Comparison of ENCODE assay signal across 1 cellular context in the genomic region with DNA sequence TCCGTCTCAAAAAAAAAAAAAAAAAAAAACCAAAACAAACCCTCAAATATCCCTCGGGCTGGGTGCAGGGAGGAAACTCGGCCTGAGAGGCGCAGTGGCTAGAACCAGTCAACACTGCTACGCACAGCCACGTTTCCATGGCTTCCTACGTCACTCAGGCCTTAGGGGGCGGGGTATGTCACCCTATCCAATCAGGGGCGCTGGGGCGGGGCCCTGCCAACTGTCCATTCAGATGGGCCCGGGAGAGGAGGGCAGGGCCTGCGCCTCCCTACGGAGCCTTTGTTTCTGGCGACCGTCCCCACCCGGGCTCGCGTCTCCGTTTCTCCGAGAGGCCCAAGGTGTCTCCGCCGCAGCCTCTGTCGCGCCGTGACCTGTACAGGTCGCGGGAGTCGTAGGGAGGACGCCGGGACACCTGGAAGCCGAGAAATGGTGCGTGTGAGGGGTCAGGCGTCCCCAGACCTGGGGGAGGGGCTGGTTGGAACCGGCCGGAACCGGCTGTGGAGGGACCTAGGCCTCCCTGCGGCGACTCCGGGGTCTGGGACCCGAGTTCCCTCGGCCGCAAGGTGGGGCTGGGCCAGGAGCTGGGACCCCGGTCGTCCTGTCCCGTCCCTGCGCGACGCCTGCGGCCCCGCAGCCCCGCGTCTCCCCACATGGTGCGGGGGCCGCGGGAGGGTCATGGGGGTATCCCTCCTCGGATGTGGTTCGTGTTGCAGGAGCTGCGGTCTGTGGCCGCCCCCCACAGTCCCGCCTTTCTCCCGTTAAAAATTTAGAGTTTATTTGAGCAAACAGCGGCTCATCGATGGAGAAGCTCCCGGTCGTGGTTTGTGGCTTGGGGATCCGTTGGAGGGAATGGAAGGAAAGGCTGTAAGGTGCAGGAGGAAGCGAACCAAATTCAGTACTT.
A peak's percentile ranks its signal among the peaks of the same experiment; 100 is the strongest.
TF ChIP-seq lines count a peak whose summit lies in the region.

Gene ZNF627 (plus strand): TSS at position 282 of the 901 bp plus-strand sequence. CDS start 145 bp downstream, at position 427.

TF ChIP-seq in HepG2, 621 proteins besides CTCF, POLR2A, EP300 and RAD21 (continued from another document and continues in another):
- TF ChIP-seq, protein P1, sequence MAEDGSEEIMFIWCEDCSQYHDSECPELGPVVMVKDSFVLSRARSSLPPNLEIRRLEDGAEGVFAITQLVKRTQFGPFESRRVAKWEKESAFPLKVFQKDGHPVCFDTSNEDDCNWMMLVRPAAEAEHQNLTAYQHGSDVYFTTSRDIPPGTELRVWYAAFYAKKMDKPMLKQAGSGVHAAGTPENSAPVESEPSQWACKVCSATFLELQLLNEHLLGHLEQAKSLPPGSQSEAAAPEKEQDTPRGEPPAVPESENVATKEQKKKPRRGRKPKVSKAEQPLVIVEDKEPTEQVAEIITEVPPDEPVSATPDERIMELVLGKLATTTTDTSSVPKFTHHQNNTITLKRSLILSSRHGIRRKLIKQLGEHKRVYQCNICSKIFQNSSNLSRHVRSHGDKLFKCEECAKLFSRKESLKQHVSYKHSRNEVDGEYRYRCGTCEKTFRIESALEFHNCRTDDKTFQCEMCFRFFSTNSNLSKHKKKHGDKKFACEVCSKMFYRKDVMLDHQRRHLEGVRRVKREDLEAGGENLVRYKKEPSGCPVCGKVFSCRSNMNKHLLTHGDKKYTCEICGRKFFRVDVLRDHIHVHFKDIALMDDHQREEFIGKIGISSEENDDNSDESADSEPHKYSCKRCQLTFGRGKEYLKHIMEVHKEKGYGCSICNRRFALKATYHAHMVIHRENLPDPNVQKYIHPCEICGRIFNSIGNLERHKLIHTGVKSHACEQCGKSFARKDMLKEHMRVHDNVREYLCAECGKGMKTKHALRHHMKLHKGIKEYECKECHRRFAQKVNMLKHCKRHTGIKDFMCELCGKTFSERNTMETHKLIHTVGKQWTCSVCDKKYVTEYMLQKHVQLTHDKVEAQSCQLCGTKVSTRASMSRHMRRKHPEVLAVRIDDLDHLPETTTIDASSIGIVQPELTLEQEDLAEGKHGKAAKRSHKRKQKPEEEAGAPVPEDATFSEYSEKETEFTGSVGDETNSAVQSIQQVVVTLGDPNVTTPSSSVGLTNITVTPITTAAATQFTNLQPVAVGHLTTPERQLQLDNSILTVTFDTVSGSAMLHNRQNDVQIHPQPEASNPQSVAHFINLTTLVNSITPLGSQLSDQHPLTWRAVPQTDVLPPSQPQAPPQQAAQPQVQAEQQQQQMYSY (CRISPR knock-in tag; IDR thresholded peaks at IDR 0.05): peak; percentile 65; the same call in 1 of the 2 replicates
- TF ChIP-seq CHD4 (IDR thresholded peaks at IDR 0.05; ENCODE audit: borderline replicate concordance, low read length): no peak
- no peak for TF ChIP-seq ZKSCAN8 (CRISPR knock-in tag; IDR thresholded peaks at IDR 0.05; ENCODE audit: borderline replicate concordance)
- TF ChIP-seq ZBTB3 (CRISPR knock-in tag; IDR thresholded peaks at IDR 0.05; ENCODE audit: borderline replicate concordance, low read depth): 0 out of 2 replicates have a peak, but pooled peaks have one; percentile 35
- TF ChIP-seq, protein P2, sequence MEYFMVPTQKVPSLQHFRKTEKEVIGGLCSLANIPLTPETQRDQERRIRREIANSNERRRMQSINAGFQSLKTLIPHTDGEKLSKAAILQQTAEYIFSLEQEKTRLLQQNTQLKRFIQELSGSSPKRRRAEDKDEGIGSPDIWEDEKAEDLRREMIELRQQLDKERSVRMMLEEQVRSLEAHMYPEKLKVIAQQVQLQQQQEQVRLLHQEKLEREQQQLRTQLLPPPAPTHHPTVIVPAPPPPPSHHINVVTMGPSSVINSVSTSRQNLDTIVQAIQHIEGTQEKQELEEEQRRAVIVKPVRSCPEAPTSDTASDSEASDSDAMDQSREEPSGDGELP (IDR thresholded peaks at IDR 0.05; ENCODE audit: borderline replicate concordance, low read depth): no peak
- TF ChIP-seq, protein P3, sequence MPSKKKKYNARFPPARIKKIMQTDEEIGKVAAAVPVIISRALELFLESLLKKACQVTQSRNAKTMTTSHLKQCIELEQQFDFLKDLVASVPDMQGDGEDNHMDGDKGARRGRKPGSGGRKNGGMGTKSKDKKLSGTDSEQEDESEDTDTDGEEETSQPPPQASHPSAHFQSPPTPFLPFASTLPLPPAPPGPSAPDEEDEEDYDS (CRISPR knock-in tag; IDR thresholded peaks at IDR 0.05): peak; percentile 96
- peak; percentile 72; the same call in 1 of the 2 replicates for TF ChIP-seq RFXANK (CRISPR knock-in tag; IDR thresholded peaks at IDR 0.05)
- TF ChIP-seq ZNF224 (CRISPR knock-in tag; IDR thresholded peaks at IDR 0.05): no peak
- TF ChIP-seq RFX5 (IDR thresholded peaks at IDR 0.05; ENCODE audit: low read depth, low read length): peak; percentile 66
- no peak for TF ChIP-seq GTF3A (CRISPR knock-in tag; conservative IDR thresholded peaks at IDR 0.05)
- TF ChIP-seq ZNF343 (CRISPR knock-in tag; IDR thresholded peaks at IDR 0.05): 0 out of 2 replicates have a peak, but pooled peaks have one; percentile 68
- TF ChIP-seq GLI4 (CRISPR knock-in tag; IDR thresholded peaks at IDR 0.05; ENCODE audit: borderline replicate concordance): peak; percentile 49; the same call in 1 of the 2 replicates
- TF ChIP-seq RBM39 (IDR thresholded peaks at IDR 0.05; ENCODE audit: low read depth, low read length, poor library complexity, severe bottlenecking): no peak
- peak; percentile 88; the same call in 1 of the 2 replicates for TF ChIP-seq ZNF260 (CRISPR knock-in tag; IDR thresholded peaks at IDR 0.05; ENCODE audit: borderline replicate concordance, low read depth)
- TF ChIP-seq MATR3 (CRISPR knock-in tag; IDR thresholded peaks at IDR 0.05): no peak
- peak; percentile 89; the same call in 1 of the 2 replicates for TF ChIP-seq ZNF230 (CRISPR knock-in tag; IDR thresholded peaks at IDR 0.05)
- peak; percentile 88 to 91; a peak in 3 of 4 replicates for TF ChIP-seq HMGXB4 (CRISPR knock-in tag; IDR thresholded peaks at IDR 0.05; ENCODE audit: borderline replicate concordance in 1 of 2, low read depth in 1 of 2)
- TF ChIP-seq MYC (CRISPR knock-in tag; IDR thresholded peaks at IDR 0.05; ENCODE audit: borderline replicate concordance): peak; percentile 74; the same call in 1 of the 2 replicates
- TF ChIP-seq, protein P4, sequence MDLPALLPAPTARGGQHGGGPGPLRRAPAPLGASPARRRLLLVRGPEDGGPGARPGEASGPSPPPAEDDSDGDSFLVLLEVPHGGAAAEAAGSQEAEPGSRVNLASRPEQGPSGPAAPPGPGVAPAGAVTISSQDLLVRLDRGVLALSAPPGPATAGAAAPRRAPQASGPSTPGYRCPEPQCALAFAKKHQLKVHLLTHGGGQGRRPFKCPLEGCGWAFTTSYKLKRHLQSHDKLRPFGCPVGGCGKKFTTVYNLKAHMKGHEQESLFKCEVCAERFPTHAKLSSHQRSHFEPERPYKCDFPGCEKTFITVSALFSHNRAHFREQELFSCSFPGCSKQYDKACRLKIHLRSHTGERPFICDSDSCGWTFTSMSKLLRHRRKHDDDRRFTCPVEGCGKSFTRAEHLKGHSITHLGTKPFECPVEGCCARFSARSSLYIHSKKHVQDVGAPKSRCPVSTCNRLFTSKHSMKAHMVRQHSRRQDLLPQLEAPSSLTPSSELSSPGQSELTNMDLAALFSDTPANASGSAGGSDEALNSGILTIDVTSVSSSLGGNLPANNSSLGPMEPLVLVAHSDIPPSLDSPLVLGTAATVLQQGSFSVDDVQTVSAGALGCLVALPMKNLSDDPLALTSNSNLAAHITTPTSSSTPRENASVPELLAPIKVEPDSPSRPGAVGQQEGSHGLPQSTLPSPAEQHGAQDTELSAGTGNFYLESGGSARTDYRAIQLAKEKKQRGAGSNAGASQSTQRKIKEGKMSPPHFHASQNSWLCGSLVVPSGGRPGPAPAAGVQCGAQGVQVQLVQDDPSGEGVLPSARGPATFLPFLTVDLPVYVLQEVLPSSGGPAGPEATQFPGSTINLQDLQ (CRISPR knock-in tag; IDR thresholded peaks at IDR 0.05): no peak
- peak; percentile 92 for TF ChIP-seq POLR2AphosphoS5 (IDR thresholded peaks at IDR 0.05; ENCODE audit: low read depth, low read length)
- no peak for TF ChIP-seq TRAFD1 (CRISPR knock-in tag; IDR thresholded peaks at IDR 0.05; ENCODE audit: borderline replicate concordance)
- TF ChIP-seq RXRB (CRISPR knock-in tag; IDR thresholded peaks at IDR 0.05; ENCODE audit: borderline replicate concordance): peak; percentile 39; the same call in 1 of the 2 replicates
- TF ChIP-seq CCDC6 (CRISPR knock-in tag; IDR thresholded peaks at IDR 0.05): peak; percentile 87; the same call in 1 of the 2 replicates
- no peak for TF ChIP-seq SRF (IDR thresholded peaks at IDR 0.05; ENCODE audit: low read depth, low read length)
- TF ChIP-seq, protein P5, sequence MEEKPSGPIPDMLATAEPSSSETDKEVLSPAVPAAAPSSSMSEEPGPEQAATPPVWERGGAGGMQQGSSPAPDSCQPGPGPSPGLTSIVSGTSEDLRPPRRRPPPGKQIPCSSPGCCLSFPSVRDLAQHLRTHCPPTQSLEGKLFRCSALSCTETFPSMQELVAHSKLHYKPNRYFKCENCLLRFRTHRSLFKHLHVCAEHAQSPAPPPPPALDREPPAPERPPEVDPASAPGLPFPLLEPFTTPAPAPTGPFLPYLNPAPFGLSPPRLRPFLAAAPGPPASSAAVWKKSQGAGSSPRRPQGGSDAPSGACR (CRISPR knock-in tag; IDR thresholded peaks at IDR 0.05): no peak
- TF ChIP-seq, protein P6, sequence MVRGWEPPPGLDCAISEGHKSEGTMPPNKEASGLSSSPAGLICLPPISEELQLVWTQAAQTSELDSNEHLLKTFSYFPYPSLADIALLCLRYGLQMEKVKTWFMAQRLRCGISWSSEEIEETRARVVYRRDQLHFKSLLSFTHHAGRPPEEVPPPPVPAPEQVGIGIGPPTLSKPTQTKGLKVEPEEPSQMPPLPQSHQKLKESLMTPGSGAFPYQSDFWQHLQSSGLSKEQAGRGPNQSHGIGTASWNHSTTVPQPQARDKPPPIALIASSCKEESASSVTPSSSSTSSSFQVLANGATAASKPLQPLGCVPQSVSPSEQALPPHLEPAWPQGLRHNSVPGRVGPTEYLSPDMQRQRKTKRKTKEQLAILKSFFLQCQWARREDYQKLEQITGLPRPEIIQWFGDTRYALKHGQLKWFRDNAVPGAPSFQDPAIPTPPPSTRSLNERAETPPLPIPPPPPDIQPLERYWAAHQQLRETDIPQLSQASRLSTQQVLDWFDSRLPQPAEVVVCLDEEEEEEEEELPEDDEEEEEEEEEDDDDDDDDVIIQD (CRISPR knock-in tag; IDR thresholded peaks at IDR 0.05; ENCODE audit: low read depth): 0 out of 2 replicates have a peak, but pooled peaks have one; percentile 20
- TF ChIP-seq, protein P7, sequence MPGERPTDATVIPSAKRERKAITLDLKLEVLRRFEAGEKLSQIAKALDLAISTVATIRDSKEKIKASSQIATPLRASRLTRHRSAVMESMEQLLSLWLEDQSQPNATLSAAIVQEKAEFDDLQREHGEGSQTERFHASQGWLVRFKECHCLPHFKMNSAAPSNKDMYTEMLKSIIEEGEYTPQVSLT (CRISPR knock-in tag; IDR thresholded peaks at IDR 0.05; ENCODE audit: borderline replicate concordance, low read depth): no peak
- TF ChIP-seq, protein P8, sequence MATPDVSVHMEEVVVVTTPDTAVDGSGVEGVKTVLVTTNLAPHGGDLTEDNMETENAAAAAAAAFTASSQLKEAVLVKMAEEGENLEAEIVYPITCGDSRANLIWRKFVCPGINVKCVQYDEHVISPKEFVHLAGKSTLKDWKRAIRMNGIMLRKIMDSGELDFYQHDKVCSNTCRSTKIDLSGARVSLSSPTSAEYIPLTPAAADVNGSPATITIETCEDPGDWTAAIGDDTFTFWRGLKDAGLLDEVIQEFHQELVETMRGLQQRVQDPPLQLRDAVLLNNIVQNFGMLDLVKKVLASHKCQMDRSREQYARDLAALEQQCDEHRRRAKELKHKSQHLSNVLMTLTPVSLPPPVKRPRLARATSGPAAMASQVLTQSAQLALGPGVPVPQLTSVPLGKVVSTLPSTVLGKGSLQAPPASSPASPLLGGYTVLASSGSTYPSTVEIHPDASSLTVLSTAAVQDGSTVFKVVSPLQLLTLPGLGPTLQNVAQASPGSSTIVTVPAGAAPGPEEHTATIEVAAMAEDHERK (CRISPR knock-in tag; IDR thresholded peaks at IDR 0.05; ENCODE audit: low read depth): no peak
- no peak for TF ChIP-seq KDM5A (IDR thresholded peaks at IDR 0.05; ENCODE audit: borderline replicate concordance, low read length)
- TF ChIP-seq, protein P9, sequence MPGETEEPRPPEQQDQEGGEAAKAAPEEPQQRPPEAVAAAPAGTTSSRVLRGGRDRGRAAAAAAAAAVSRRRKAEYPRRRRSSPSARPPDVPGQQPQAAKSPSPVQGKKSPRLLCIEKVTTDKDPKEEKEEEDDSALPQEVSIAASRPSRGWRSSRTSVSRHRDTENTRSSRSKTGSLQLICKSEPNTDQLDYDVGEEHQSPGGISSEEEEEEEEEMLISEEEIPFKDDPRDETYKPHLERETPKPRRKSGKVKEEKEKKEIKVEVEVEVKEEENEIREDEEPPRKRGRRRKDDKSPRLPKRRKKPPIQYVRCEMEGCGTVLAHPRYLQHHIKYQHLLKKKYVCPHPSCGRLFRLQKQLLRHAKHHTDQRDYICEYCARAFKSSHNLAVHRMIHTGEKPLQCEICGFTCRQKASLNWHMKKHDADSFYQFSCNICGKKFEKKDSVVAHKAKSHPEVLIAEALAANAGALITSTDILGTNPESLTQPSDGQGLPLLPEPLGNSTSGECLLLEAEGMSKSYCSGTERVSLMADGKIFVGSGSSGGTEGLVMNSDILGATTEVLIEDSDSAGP (CRISPR knock-in tag; IDR thresholded peaks at IDR 0.05; ENCODE audit: borderline replicate concordance): peak; percentile 85; the same call in 1 of the 2 replicates
- TF ChIP-seq TAF1 (CRISPR knock-in tag; IDR thresholded peaks at IDR 0.05): peak; percentile 94
- TF ChIP-seq NAIF1 (CRISPR knock-in tag; IDR thresholded peaks at IDR 0.05; ENCODE audit: borderline replicate concordance): no peak
- TF ChIP-seq MIXL1 (CRISPR knock-in tag; IDR thresholded peaks at IDR 0.05): no peak
- peak; percentile 52 for TF ChIP-seq GATAD1 (CRISPR knock-in tag; IDR thresholded peaks at IDR 0.05)
- TF ChIP-seq SRSF4 (IDR thresholded peaks at IDR 0.05; ENCODE audit: low read depth, low read length, poor library complexity, severe bottlenecking): no peak
- peak; percentile 93 for TF ChIP-seq SAFB2 (CRISPR knock-in tag; IDR thresholded peaks at IDR 0.05; ENCODE audit: borderline replicate concordance, low read depth)
